ENCODE assay signal across 21 cellular contexts in the genomic region with DNA sequence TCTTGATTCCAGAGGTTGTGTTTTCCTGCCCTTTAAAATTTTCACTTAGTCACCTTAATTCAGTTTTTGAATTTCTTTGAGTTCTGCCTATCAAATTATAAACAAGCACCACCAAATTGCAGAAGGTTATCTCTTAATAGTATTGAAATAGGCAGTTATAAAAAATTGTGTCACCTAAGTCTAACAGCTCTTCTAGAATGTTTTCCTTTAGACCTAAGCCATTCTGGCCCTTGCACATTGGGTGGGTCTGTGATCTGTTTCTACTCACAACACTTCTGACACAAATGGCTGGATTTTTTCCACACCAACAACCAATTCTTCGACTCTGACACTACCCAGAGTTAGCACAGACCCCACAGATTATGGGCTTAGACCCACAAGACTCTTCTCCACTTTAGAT.
"Had no signal": no experiment of that assay in that cellular context is flagged by ENCODE, and none has a peak within 500 bp of the region (broad histone marks: within the 10 kb centered on the region; RNA-seq: fewer than 3 reads in every experiment).

No MANE protein-coding gene starts in this region.

- H3K4me1 Mint-ChIP-seq: immature natural killer cell; nephron progenitor cell; stimulated activated memory B cell treated with anti-CD40 and anti-IgM and Interleukin-4, amounts not matched to agents 10 μg/mL and 1 μg/mL and 100 μg/mL, for 72 hours had no signal

- H3K27ac Mint-ChIP-seq: immature natural killer cell; memory B cell; naive thymus-derived CD4-positive, alpha-beta T cell; nephron progenitor cell; stimulated activated memory B cell treated with anti-CD40 and anti-IgM and Interleukin-4, amounts not matched to agents 10 μg/mL and 1 μg/mL and 100 μg/mL, for 72 hours; stimulated activated naive CD8-positive, alpha-beta T cell treated with anti-CD3 and anti-CD28 coated beads, Interleukin-15, Interleukin-2, amounts not matched to agents 100 ng/mL and 50 ng/mL, for 24 hours had no signal

- H3K27me3 ChIP-seq: esophagus squamous epithelium, foreskin keratinocyte, right lobe of liver, tibial nerve, upper lobe of right lung, vagina had no signal

- H3K4me3 ChIP-seq: esophagus squamous epithelium, left ventricle myocardium inferior, lower lobe of right lung, psoas muscle, right lobe of liver, tibial nerve, upper lobe of right lung, vagina had no signal

- H3K27ac ChIP-seq: esophagus squamous epithelium, foreskin keratinocyte, left ventricle myocardium inferior, lower lobe of right lung, psoas muscle, right lobe of liver, tibial nerve, upper lobe of right lung, vagina had no signal

- H3K27me3 Mint-ChIP-seq: stimulated activated memory B cell treated with anti-CD40 and anti-IgM and Interleukin-4, amounts not matched to agents 10 μg/mL and 1 μg/mL and 100 μg/mL, for 72 hours; stimulated activated naive CD8-positive, alpha-beta T cell treated with anti-CD3 and anti-CD28 coated beads, Interleukin-15, Interleukin-2, amounts not matched to agents 100 ng/mL and 50 ng/mL, for 24 hours had no signal

- ATAC-seq: foreskin keratinocyte; lower lobe of right lung; naive thymus-derived CD4-positive, alpha-beta T cell; psoas muscle; right lobe of liver; stimulated activated memory B cell treated with anti-CD40 and anti-IgM and Interleukin-4, amounts not matched to agents 10 μg/mL and 1 μg/mL and 100 μg/mL, for 72 hours; upper lobe of right lung had no signal

- FAIRE-seq: keratinocyte had no signal

- H3K9me3 Mint-ChIP-seq: immature natural killer cell; memory B cell; stimulated activated memory B cell treated with anti-CD40 and anti-IgM and Interleukin-4, amounts not matched to agents 10 μg/mL and 1 μg/mL and 100 μg/mL, for 72 hours; stimulated activated naive CD8-positive, alpha-beta T cell treated with anti-CD3 and anti-CD28 coated beads, Interleukin-15, Interleukin-2, amounts not matched to agents 100 ng/mL and 50 ng/mL, for 24 hours had no signal

- DNase-seq: dermis blood vessel endothelial cell; esophagus squamous epithelium; foreskin keratinocyte; immature natural killer cell; left ventricle myocardium inferior; lower lobe of right lung; naive thymus-derived CD4-positive, alpha-beta T cell; nephron progenitor cell; psoas muscle; retina; right lobe of liver; stimulated activated CD4-positive, alpha-beta T cell treated with anti-CD3 and anti-CD28 coated beads, Interleukin-15, amount 100 ng/mL, for 24 hours; stimulated activated CD4-positive, alpha-beta T cell treated with anti-CD3 and anti-CD28 coated beads, Interleukin-1b, Interleukin-23, amount 100 ng/mL, for 48 hours; stimulated activated CD4-positive, alpha-beta T cell treated with anti-CD3 and anti-CD28 coated beads, Interleukin-4, amount 100 ng/mL, for 24 hours; upper lobe of right lung had no signal

- H3K36me3 ChIP-seq: esophagus squamous epithelium, left ventricle myocardium inferior, lower lobe of right lung, right lobe of liver, tibial nerve, upper lobe of right lung, vagina had no signal

- H3K4me3 Mint-ChIP-seq: immature natural killer cell; memory B cell; naive thymus-derived CD4-positive, alpha-beta T cell; nephron progenitor cell; stimulated activated memory B cell treated with anti-CD40 and anti-IgM and Interleukin-4, amounts not matched to agents 10 μg/mL and 1 μg/mL and 100 μg/mL, for 72 hours; stimulated activated naive CD8-positive, alpha-beta T cell treated with anti-CD3 and anti-CD28 coated beads, Interleukin-15, Interleukin-2, amounts not matched to agents 100 ng/mL and 50 ng/mL, for 24 hours had no signal

- H3K4me1 ChIP-seq: esophagus squamous epithelium, foreskin keratinocyte, lower lobe of right lung, psoas muscle, right lobe of liver, tibial nerve, upper lobe of right lung, vagina had no signal

- H3K9me3 ChIP-seq: esophagus squamous epithelium, left ventricle myocardium inferior, lower lobe of right lung, psoas muscle, right lobe of liver, upper lobe of right lung, vagina had no signal

- H3K36me3 Mint-ChIP-seq: memory B cell; stimulated activated memory B cell treated with anti-CD40 and anti-IgM and Interleukin-4, amounts not matched to agents 10 μg/mL and 1 μg/mL and 100 μg/mL, for 72 hours had no signal
